In genomic region chr4:118849867-118850812, GRCh38 we compare ENCODE assay signal across 1 cellular context.
A peak's percentile ranks its signal among the peaks of the same experiment; 100 is the strongest.
TF ChIP-seq lines count a peak whose summit lies in the region.

No MANE protein-coding gene starts in this region.

TF ChIP-seq in WTC11, 78 proteins besides CTCF, POLR2A, EP300 and RAD21 (continued from another document):
- TF ChIP-seq FOXP4 (CRISPR knock-in tag; IDR thresholded peaks at IDR 0.05) (peak; percentile 74; the same call in 1 of the 2 replicates), ZNF219 (CRISPR knock-in tag; IDR thresholded peaks at IDR 0.05; ENCODE audit: borderline replicate concordance) (no peak), ZNF232 (CRISPR knock-in tag; IDR thresholded peaks at IDR 0.05) (0 out of 2 replicates have a peak, but pooled peaks have one; percentile 25), FOXJ3 (CRISPR knock-in tag; IDR thresholded peaks at IDR 0.05; ENCODE audit: borderline replicate concordance) (peak; percentile 51; the same call in 1 of the 2 replicates), STAT6 (CRISPR knock-in tag; conservative IDR thresholded peaks at IDR 0.05; ENCODE audit: low read depth) (no peak), ZNF263 (CRISPR knock-in tag; IDR thresholded peaks at IDR 0.05; ENCODE audit: low read depth) (no peak), NFYB (CRISPR knock-in tag; conservative IDR thresholded peaks at IDR 0.05; ENCODE audit: low read depth) (no peak), SP1 (CRISPR knock-in tag; conservative IDR thresholded peaks at IDR 0.05) (peak; percentile 52), ZNF416 (CRISPR knock-in tag; IDR thresholded peaks at IDR 0.05) (no peak), CDX4 (CRISPR knock-in tag; IDR thresholded peaks at IDR 0.05; ENCODE audit: borderline replicate concordance) (no peak)
- TF ChIP-seq, protein P1, sequence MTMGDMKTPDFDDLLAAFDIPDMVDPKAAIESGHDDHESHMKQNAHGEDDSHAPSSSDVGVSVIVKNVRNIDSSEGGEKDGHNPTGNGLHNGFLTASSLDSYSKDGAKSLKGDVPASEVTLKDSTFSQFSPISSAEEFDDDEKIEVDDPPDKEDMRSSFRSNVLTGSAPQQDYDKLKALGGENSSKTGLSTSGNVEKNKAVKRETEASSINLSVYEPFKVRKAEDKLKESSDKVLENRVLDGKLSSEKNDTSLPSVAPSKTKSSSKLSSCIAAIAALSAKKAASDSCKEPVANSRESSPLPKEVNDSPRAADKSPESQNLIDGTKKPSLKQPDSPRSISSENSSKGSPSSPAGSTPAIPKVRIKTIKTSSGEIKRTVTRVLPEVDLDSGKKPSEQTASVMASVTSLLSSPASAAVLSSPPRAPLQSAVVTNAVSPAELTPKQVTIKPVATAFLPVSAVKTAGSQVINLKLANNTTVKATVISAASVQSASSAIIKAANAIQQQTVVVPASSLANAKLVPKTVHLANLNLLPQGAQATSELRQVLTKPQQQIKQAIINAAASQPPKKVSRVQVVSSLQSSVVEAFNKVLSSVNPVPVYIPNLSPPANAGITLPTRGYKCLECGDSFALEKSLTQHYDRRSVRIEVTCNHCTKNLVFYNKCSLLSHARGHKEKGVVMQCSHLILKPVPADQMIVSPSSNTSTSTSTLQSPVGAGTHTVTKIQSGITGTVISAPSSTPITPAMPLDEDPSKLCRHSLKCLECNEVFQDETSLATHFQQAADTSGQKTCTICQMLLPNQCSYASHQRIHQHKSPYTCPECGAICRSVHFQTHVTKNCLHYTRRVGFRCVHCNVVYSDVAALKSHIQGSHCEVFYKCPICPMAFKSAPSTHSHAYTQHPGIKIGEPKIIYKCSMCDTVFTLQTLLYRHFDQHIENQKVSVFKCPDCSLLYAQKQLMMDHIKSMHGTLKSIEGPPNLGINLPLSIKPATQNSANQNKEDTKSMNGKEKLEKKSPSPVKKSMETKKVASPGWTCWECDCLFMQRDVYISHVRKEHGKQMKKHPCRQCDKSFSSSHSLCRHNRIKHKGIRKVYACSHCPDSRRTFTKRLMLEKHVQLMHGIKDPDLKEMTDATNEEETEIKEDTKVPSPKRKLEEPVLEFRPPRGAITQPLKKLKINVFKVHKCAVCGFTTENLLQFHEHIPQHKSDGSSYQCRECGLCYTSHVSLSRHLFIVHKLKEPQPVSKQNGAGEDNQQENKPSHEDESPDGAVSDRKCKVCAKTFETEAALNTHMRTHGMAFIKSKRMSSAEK (CRISPR knock-in tag; IDR thresholded peaks at IDR 0.05; ENCODE audit: borderline replicate concordance): no peak
- TF ChIP-seq, protein P2, sequence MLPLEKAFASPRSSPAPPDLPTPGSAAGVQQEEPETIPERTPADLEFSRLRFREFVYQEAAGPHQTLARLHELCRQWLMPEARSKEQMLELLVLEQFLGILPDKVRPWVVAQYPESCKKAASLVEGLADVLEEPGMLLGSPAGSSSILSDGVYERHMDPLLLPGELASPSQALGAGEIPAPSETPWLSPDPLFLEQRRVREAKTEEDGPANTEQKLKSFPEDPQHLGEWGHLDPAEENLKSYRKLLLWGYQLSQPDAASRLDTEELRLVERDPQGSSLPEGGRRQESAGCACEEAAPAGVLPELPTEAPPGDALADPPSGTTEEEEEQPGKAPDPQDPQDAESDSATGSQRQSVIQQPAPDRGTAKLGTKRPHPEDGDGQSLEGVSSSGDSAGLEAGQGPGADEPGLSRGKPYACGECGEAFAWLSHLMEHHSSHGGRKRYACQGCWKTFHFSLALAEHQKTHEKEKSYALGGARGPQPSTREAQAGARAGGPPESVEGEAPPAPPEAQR (CRISPR knock-in tag; IDR thresholded peaks at IDR 0.05): 0 out of 2 replicates have a peak, but pooled peaks have one; percentile 10
